In genomic region chr11:23502821-23503220, GRCh38 we compare ENCODE assay signal across 24 cellular contexts.
"Had no signal": no experiment of that assay in that cellular context is flagged by ENCODE, and none has a peak within 500 bp of the region (broad histone marks: within the 10 kb centered on the region; RNA-seq: fewer than 3 reads in every experiment).

No MANE protein-coding gene starts in this region.

- H3K27me3 ChIP-seq: breast epithelium, heart right ventricle, sigmoid colon, testis had no signal

- H3K27ac Mint-ChIP-seq: activated naive CD8-positive, alpha-beta T cell treated with anti-CD3 and anti-CD28 coated beads for 36 hours; naive B cell; stimulated activated naive B cell treated with anti-CD40 and anti-IgM and Interleukin-4, amounts not matched to agents 10 μg/mL and 1 μg/mL and 100 μg/mL, for 72 hours; WTC11 had no signal

- H3K4me1 Mint-ChIP-seq: activated naive CD8-positive, alpha-beta T cell treated with anti-CD3 and anti-CD28 coated beads for 36 hours; naive B cell; stimulated activated naive B cell treated with anti-CD40 and anti-IgM and Interleukin-4, amounts not matched to agents 10 μg/mL and 1 μg/mL and 100 μg/mL, for 72 hours had no signal

- ATAC-seq: heart right ventricle; left colon; stimulated activated naive B cell treated with anti-CD40 and anti-IgM and Interleukin-4, amounts not matched to agents 10 μg/mL and 1 μg/mL and 100 μg/mL, for 72 hours; WTC11 had no signal

- H3K9me3 ChIP-seq: breast epithelium, heart right ventricle, sigmoid colon, testis had no signal

- H3K9me3 Mint-ChIP-seq: activated naive CD8-positive, alpha-beta T cell treated with anti-CD3 and anti-CD28 coated beads for 36 hours; stimulated activated naive B cell treated with anti-CD40 and anti-IgM and Interleukin-4, amounts not matched to agents 10 μg/mL and 1 μg/mL and 100 μg/mL, for 72 hours; WTC11 had no signal

- H3K4me2 ChIP-seq: smooth muscle cell had no signal

- H3K36me3 ChIP-seq: breast epithelium, heart right ventricle, sigmoid colon had no signal

- FAIRE-seq: keratinocyte had no signal

- DNase-seq: activated CD8-positive, alpha-beta memory T cell treated with anti-CD3 and anti-CD28 coated beads for 24 hours; activated CD8-positive, alpha-beta memory T cell treated with anti-CD3 and anti-CD28 coated beads, Interleukin-2, amount 50 U/mL, for 48 hours; activated naive CD4-positive, alpha-beta T cell treated with Interleukin-2 at 50 U/mL for 16 hours; activated naive CD8-positive, alpha-beta T cell treated with anti-CD3 and anti-CD28 coated beads for 36 hours; activated T-cell treated with anti-CD3 and anti-CD28 coated beads, Interleukin-2, amount 50 U/mL, for 48 hours; cerebellar nuclear complex; cortex of kidney; heart right ventricle; left colon; naive B cell; occipital lobe; posterior cingulate gyrus; sigmoid colon; stimulated activated CD4-positive, alpha-beta T cell treated with anti-CD3 and anti-CD28 coated beads, Interleukin-2, amount 100 ng/mL, for 48 hours; stimulated activated CD8-positive, alpha-beta memory T cell treated with anti-CD3 and anti-CD28 coated beads, Interleukin-4, amount 100 ng/mL, for 48 hours; stimulated activated naive B cell treated with anti-CD40 and anti-IgM and Interleukin-4, amounts not matched to agents 10 μg/mL and 1 μg/mL and 100 μg/mL, for 72 hours; T-helper 1 cell; testis; trophoblast cell had no signal

- H3K27me3 Mint-ChIP-seq: activated naive CD8-positive, alpha-beta T cell treated with anti-CD3 and anti-CD28 coated beads for 36 hours; naive B cell; stimulated activated naive B cell treated with anti-CD40 and anti-IgM and Interleukin-4, amounts not matched to agents 10 μg/mL and 1 μg/mL and 100 μg/mL, for 72 hours had no signal

- H3K4me3 ChIP-seq: breast epithelium, heart right ventricle, sigmoid colon, smooth muscle cell, testis had no signal

- H3K4me3 Mint-ChIP-seq: activated naive CD8-positive, alpha-beta T cell treated with anti-CD3 and anti-CD28 coated beads for 36 hours; naive B cell; stimulated activated naive B cell treated with anti-CD40 and anti-IgM and Interleukin-4, amounts not matched to agents 10 μg/mL and 1 μg/mL and 100 μg/mL, for 72 hours; WTC11 had no signal

- H3K4me1 ChIP-seq: breast epithelium, heart right ventricle, sigmoid colon, testis had no signal

- H3K27ac ChIP-seq: breast epithelium, epithelial cell of prostate, heart right ventricle, sigmoid colon, testis had no signal

- H3K36me3 Mint-ChIP-seq: activated naive CD8-positive, alpha-beta T cell treated with anti-CD3 and anti-CD28 coated beads for 36 hours; naive B cell; stimulated activated naive B cell treated with anti-CD40 and anti-IgM and Interleukin-4, amounts not matched to agents 10 μg/mL and 1 μg/mL and 100 μg/mL, for 72 hours; WTC11 had no signal
